In the genomic region with DNA sequence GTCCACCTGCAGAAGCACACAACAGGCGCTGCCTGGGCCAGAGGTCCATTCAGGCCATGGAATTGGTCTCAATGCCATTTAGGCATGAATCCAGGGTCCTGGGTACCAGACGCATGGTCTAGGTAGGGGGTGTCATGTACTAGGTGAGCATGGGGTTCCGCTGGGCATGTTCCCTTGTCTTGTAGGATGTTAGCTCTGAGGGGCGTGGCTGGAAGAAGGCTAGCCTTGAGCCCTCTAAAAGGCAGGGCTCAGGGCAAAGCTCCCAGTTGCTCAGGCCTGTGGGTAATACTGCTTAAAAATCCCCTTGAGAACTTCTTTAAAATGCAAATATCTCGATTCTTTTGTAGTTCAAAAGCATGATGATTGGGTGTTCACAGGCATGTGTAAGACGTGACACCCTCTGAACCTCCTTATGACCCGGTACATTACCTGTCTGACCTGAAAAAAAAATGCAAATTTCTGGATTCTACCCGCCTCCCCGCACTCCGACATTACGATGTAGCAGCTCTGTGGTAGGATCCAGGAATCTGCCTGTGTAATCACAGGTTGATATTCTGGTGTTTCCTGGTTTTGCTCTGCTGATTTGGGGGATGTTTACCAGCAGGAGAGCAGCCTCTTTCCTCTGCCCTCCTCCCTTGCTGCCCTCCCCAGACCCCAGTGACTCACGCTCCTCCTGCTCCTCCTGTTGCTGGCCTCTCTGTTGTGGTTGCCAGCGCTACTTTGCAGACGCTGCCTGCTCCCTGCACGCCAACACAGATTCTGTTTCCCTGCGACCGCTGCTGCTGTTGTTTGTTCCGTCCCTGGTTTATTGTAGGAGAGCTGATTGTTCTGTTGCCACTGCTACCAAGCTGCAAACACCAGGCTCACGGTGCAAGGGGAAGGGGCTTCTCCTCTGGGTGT, we compare ENCODE assay signal across 1 cellular context.
A peak's percentile ranks its signal among the peaks of the same experiment; 100 is the strongest.
TF ChIP-seq lines count a peak whose summit lies in the region.

No MANE protein-coding gene starts in this region.

TF ChIP-seq in HepG2, 621 proteins besides CTCF, POLR2A, EP300 and RAD21:
- TF ChIP-seq ZNF318 (CRISPR knock-in tag; IDR thresholded peaks at IDR 0.05) (no peak), FOSL2 (CRISPR knock-in tag; IDR thresholded peaks at IDR 0.05) (peak; percentile 73), ZNF263 (CRISPR knock-in tag; IDR thresholded peaks at IDR 0.05) (peak; percentile 86)
